ENCODE assay signal across 8 cellular contexts in the genomic region with DNA sequence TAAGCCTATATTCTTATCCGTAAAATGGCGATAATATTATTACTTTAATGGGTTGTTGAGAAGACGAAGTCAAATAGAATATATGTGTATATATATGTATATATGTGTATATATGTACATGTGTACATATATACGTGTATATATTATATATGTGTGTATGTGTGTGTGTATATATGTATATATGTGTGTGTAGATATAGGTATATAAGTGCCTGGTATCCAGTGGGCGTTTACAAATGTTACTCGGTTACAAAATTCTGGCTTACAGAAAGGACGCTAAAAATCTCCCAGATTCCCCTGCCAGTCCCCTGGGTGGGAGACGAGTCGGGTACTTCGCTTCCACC. TPM values are rescaled to one million over a fixed set of nuclear protein-coding genes. Genes with fewer than 3 reads are reported as not detected.
DNase-seq lines count a peak whose midpoint lies in the region; ATAC-seq and TF ChIP-seq lines count a peak whose summit lies in the region.

No MANE protein-coding gene starts in this region.

- H3K9me3 Mint-ChIP-seq in natural killer cell, result no peaks in the 10 kb centered on the region

- H3K4me1 Mint-ChIP-seq in natural killer cell, result peaks cover 26 to 27% of the 10 kb centered on the region in 2 donors

- H3K27ac ChIP-seq in caudate nucleus (ENCODE audit: low read depth, low read length), result peak overlapping the region; percentile 67

- peak overlapping the region; percentile 94 for H3K4me3 Mint-ChIP-seq in natural killer cell

- no peaks in the 10 kb centered on the region for H3K36me3 Mint-ChIP-seq in natural killer cell

- H3K27me3 Mint-ChIP-seq in natural killer cell (ENCODE audit: low read depth in 2 of 2), result peaks cover 8 to 13% of the 10 kb centered on the region in 2 donors

- ATAC-seq in GM18517 (IDR thresholded peaks at IDR 0.05; ENCODE audit: unreplicated experiment) (peak; percentile 43), HG03457 (IDR thresholded peaks at IDR 0.05; ENCODE audit: unreplicated experiment) (peak; percentile 11), natural killer cell (peak; percentile 12 to 27 (median 13))

- no peak for DNase-seq in caudate nucleus (lab: John Stamatoyannopoulos, UW)
- no peak for DNase-seq in natural killer cell
- no peak for DNase-seq in NCI-H128 (lab: John Stamatoyannopoulos, UW; ENCODE audit: unreplicated experiment)
- no peak for DNase-seq in COR-L47 (lab: John Stamatoyannopoulos, UW)
- no peak for DNase-seq in occipital lobe (lab: John Stamatoyannopoulos, UW)
- DNase-seq in mucosa of gallbladder (ENCODE audit: low spot score), result no peak

- TF ChIP-seq CTCF in natural killer cell (IDR thresholded peaks at IDR 0.05), result no peak

- H3K27ac Mint-ChIP-seq in natural killer cell, result peak overlapping the region; percentile 73 to 93

- intact Hi-C loops in natural killer cell (cut with micrococcal nuclease), result no loop called here

RNA-seq across cellular contexts. Expression of gene MTX2, which starts 0.3 kb away (rescaled TPM):
- total RNA-seq in natural killer cell (1 to 10 TPM; 3.8 to 8.7 (median 7.7) TPM), occipital lobe (50.5 TPM), mucosa of gallbladder (22.3 TPM)
